In genomic region chr6:87590417-87590880, GRCh38 we compare ENCODE assay signal across 8 cellular contexts. TPM values are rescaled to one million over a fixed set of nuclear protein-coding genes. Genes with fewer than 3 reads are reported as not detected.
DNase-seq lines count a peak whose midpoint lies in the region; ATAC-seq and TF ChIP-seq lines count a peak whose summit lies in the region.

No MANE protein-coding gene starts in this region.

- peaks cover 3 to 34% (median 24%) of the 10 kb centered on the region in 4 donors for H3K4me1 ChIP-seq in liver (ENCODE audit: control insufficient read depth in 4 of 4, insufficient read depth in 4 of 4, low read length in 3 of 4)
- peaks cover 25 to 27% of the 10 kb centered on the region in 2 donors for H3K4me1 ChIP-seq in thyroid gland

- no peak for ATAC-seq in activated CD8-positive, alpha-beta memory T cell treated with anti-CD3 and anti-CD28 coated beads, Interleukin-2, amount 10 ng/mL, durations not matched to agents 7 days and 5 days
- ATAC-seq in HG02759 (IDR thresholded peaks at IDR 0.05; ENCODE audit: unreplicated experiment): no peak

- TF ChIP-seq RAD21 in liver (IDR thresholded peaks at IDR 0.05): no peak

- no peaks in the 10 kb centered on the region for H3K27me3 ChIP-seq in liver (ENCODE audit: control insufficient read depth in 4 of 4, insufficient read depth in 4 of 4, low read length in 3 of 4)
- no peaks in the 10 kb centered on the region for H3K27me3 ChIP-seq in thyroid gland

- peak overlapping the region; percentile 72 to 73 for H3K9ac ChIP-seq in liver (ENCODE audit: low read depth in 1 of 2, low read length in 2 of 2)

- no peaks in the 10 kb centered on the region for H3K9me3 ChIP-seq in liver (ENCODE audit: control insufficient read depth in 4 of 4, low read length in 3 of 4)
- H3K9me3 ChIP-seq in thyroid gland: no peaks in the 10 kb centered on the region

- TF ChIP-seq CTCF in liver (IDR thresholded peaks at IDR 0.05; ENCODE audit: low read depth, low read length, missing input control) (no peak), thyroid gland (IDR thresholded peaks at IDR 0.05) (no peak)

- DNase-seq in activated CD8-positive, alpha-beta memory T cell treated with anti-CD3 and anti-CD28 coated beads, Interleukin-2, amount 10 ng/mL, durations not matched to agents 7 days and 5 days: no peak
- DNase-seq in activated CD8-positive, alpha-beta memory T cell treated with anti-CD3 and anti-CD28 coated beads for 24 hours: no peak
- DNase-seq in thyroid gland (no peak), GM19238 (ENCODE audit: insufficient read length, low spot score) (no peak), hippocampal formation (lab: John Stamatoyannopoulos, UW) (no peak)

- peaks cover 23% of the 10 kb centered on the region for H3K36me3 Mint-ChIP-seq in activated CD8-positive, alpha-beta memory T cell treated with anti-CD3 and anti-CD28 coated beads, Interleukin-2, amount 10 ng/mL, durations not matched to agents 7 days and 5 days

- CTCF ChIA-PET in activated CD8-positive, alpha-beta memory T cell treated with anti-CD3 and anti-CD28 coated beads, Interleukin-2, amount 10 ng/mL, durations not matched to agents 7 days and 5 days (lab: Charles Lee): no interaction called here

- H3K4me3 ChIP-seq in liver (ENCODE audit: low read depth in 1 of 3, low read length in 3 of 3): peak overlapping the region; percentile 67 to 93 (median 91)
- H3K4me3 ChIP-seq in thyroid gland (replicated peaks in 1 of 3): peak overlapping the region; percentile 38 to 83 (median 58)

- H3K4me3 Mint-ChIP-seq in activated CD8-positive, alpha-beta memory T cell treated with anti-CD3 and anti-CD28 coated beads, Interleukin-2, amount 10 ng/mL, durations not matched to agents 7 days and 5 days: peak overlapping the region; percentile 89

- H3K27ac ChIP-seq in angular gyrus (ENCODE audit: low read depth, low read length): peak overlapping the region; percentile 34
- H3K27ac ChIP-seq in liver (ENCODE audit: low read depth in 1 of 2, low read length in 2 of 2): peak overlapping the region; percentile 65 to 68
- peak overlapping the region in 1 of 3 donors; percentile 37 for H3K27ac ChIP-seq in thyroid gland

- peaks cover 2% of the 10 kb centered on the region for H3K9me3 Mint-ChIP-seq in activated CD8-positive, alpha-beta memory T cell treated with anti-CD3 and anti-CD28 coated beads, Interleukin-2, amount 10 ng/mL, durations not matched to agents 7 days and 5 days (ENCODE audit: low read depth)

- peaks cover 43% of the 10 kb centered on the region for H3K4me1 Mint-ChIP-seq in activated CD8-positive, alpha-beta memory T cell treated with anti-CD3 and anti-CD28 coated beads, Interleukin-2, amount 10 ng/mL, durations not matched to agents 7 days and 5 days

- no peaks in the 10 kb centered on the region for H3K27me3 Mint-ChIP-seq in activated CD8-positive, alpha-beta memory T cell treated with anti-CD3 and anti-CD28 coated beads, Interleukin-2, amount 10 ng/mL, durations not matched to agents 7 days and 5 days

- H3K36me3 ChIP-seq in liver (ENCODE audit: control insufficient read depth in 4 of 4, insufficient read depth in 3 of 4, low read depth in 1 of 4, low read length in 3 of 4) (peaks cover 0 to 10% (median 7%) of the 10 kb centered on the region in 4 donors), thyroid gland (no peaks in the 10 kb centered on the region)

- intact Hi-C loops in thyroid gland (cut with DNase I): no loop called here

- TF ChIP-seq POLR2A in thyroid gland (IDR thresholded peaks at IDR 0.05): no peak

- WGBS in liver: 3% methylated on average over 11 of the region's 11 CpGs
- 2% methylated on average over 11 of the region's 11 CpGs for WGBS in thyroid gland, 2 donors

- H3K27ac Mint-ChIP-seq in activated CD8-positive, alpha-beta memory T cell treated with anti-CD3 and anti-CD28 coated beads, Interleukin-2, amount 10 ng/mL, durations not matched to agents 7 days and 5 days: peak overlapping the region; percentile 86

TF ChIP-seq in liver, 16 proteins besides CTCF, POLR2A, EP300 and RAD21:
- TF ChIP-seq ZBTB33 (IDR thresholded peaks at IDR 0.05) (no peak), FOXA1 (IDR thresholded peaks at IDR 0.05) (no peak), HNF4A (conservative IDR thresholded peaks at IDR 0.05) (no peak), SP1 (IDR thresholded peaks at IDR 0.05) (no peak), REST (IDR thresholded peaks at IDR 0.05) (no peak), FOXA2 (IDR thresholded peaks at IDR 0.05) (no peak), JUND (IDR thresholded peaks at IDR 0.05) (no peak), TAF1 (conservative IDR thresholded peaks at IDR 0.05) (no peak), RXRA (IDR thresholded peaks at IDR 0.05) (no peak), NR2F2 (IDR thresholded peaks at IDR 0.05) (no peak), YY1 (IDR thresholded peaks at IDR 0.05) (no peak)
- TF ChIP-seq, protein P1, sequence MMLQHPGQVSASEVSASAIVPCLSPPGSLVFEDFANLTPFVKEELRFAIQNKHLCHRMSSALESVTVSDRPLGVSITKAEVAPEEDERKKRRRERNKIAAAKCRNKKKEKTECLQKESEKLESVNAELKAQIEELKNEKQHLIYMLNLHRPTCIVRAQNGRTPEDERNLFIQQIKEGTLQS (IDR thresholded peaks at IDR 0.05): no peak
- TF ChIP-seq, protein P2, sequence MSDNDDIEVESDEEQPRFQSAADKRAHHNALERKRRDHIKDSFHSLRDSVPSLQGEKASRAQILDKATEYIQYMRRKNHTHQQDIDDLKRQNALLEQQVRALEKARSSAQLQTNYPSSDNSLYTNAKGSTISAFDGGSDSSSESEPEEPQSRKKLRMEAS (IDR thresholded peaks at IDR 0.05): no peak

RNA-seq across cellular contexts. Expression of gene ORC3, which starts 0.5 kb away (rescaled TPM):
- total RNA-seq in activated CD8-positive, alpha-beta memory T cell treated with anti-CD3 and anti-CD28 coated beads, Interleukin-2, amount 10 ng/mL, durations not matched to agents 7 days and 5 days: 10 to 100 TPM; 31.8 to 34.6 TPM
- total RNA-seq in liver (10 to 100 TPM; 12.1 to 14.5 TPM), thyroid gland (10 to 100 TPM; 18.3 to 33.6 (median 23.7) TPM)
- polyA plus RNA-seq in liver: 1 to 10 TPM; 5.2 to 8.9 TPM

RNA-seq across cellular contexts. Expression of gene RARS2, which starts 0.7 kb away (rescaled TPM):
- 10 to 100 TPM; 22.1 to 22.7 TPM for total RNA-seq in activated CD8-positive, alpha-beta memory T cell treated with anti-CD3 and anti-CD28 coated beads, Interleukin-2, amount 10 ng/mL, durations not matched to agents 7 days and 5 days
- total RNA-seq in liver (10 to 100 TPM; 14.6 to 18.1 TPM), thyroid gland (10 to 100 TPM; 28.4 to 38.7 (median 30.4) TPM)
- polyA plus RNA-seq in liver: 10 to 100 TPM; 10.9 to 19.2 TPM
